In the genomic region with DNA sequence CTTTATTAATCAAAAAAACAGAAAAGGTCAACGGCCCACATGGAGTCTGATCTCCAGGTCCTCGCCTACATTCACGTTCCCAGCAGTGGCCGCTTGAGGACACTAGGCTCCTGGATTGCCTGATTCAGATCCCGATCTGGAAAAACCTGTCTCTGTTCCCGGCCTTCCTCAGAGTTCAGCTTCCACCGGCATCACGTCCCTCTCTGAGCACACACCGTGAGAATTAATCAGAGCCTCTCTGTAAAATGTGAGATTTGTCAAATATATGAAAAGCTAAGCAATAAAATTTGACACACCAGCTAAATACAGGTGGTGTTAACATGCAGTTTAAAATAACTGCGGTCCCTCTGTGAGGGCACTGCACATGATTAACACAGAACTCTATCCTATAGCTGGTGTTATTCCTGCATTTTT, we compare ENCODE assay signal across 1 cellular context.
TF ChIP-seq lines count a peak whose summit lies in the region.

No MANE protein-coding gene starts in this region.

TF ChIP-seq in HepG2, 621 proteins besides CTCF, POLR2A, EP300 and RAD21 (continued from another document and continues in another):
- TF ChIP-seq, protein P1, sequence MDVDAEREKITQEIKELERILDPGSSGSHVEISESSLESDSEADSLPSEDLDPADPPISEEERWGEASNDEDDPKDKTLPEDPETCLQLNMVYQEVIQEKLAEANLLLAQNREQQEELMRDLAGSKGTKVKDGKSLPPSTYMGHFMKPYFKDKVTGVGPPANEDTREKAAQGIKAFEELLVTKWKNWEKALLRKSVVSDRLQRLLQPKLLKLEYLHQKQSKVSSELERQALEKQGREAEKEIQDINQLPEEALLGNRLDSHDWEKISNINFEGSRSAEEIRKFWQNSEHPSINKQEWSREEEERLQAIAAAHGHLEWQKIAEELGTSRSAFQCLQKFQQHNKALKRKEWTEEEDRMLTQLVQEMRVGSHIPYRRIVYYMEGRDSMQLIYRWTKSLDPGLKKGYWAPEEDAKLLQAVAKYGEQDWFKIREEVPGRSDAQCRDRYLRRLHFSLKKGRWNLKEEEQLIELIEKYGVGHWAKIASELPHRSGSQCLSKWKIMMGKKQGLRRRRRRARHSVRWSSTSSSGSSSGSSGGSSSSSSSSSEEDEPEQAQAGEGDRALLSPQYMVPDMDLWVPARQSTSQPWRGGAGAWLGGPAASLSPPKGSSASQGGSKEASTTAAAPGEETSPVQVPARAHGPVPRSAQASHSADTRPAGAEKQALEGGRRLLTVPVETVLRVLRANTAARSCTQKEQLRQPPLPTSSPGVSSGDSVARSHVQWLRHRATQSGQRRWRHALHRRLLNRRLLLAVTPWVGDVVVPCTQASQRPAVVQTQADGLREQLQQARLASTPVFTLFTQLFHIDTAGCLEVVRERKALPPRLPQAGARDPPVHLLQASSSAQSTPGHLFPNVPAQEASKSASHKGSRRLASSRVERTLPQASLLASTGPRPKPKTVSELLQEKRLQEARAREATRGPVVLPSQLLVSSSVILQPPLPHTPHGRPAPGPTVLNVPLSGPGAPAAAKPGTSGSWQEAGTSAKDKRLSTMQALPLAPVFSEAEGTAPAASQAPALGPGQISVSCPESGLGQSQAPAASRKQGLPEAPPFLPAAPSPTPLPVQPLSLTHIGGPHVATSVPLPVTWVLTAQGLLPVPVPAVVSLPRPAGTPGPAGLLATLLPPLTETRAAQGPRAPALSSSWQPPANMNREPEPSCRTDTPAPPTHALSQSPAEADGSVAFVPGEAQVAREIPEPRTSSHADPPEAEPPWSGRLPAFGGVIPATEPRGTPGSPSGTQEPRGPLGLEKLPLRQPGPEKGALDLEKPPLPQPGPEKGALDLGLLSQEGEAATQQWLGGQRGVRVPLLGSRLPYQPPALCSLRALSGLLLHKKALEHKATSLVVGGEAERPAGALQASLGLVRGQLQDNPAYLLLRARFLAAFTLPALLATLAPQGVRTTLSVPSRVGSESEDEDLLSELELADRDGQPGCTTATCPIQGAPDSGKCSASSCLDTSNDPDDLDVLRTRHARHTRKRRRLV (CRISPR knock-in tag; IDR thresholded peaks at IDR 0.05) = no peak
- TF ChIP-seq, protein P2, sequence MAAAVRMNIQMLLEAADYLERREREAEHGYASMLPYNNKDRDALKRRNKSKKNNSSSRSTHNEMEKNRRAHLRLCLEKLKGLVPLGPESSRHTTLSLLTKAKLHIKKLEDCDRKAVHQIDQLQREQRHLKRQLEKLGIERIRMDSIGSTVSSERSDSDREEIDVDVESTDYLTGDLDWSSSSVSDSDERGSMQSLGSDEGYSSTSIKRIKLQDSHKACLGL (CRISPR knock-in tag; IDR thresholded peaks at IDR 0.05) = no peak
- TF ChIP-seq, protein P3, sequence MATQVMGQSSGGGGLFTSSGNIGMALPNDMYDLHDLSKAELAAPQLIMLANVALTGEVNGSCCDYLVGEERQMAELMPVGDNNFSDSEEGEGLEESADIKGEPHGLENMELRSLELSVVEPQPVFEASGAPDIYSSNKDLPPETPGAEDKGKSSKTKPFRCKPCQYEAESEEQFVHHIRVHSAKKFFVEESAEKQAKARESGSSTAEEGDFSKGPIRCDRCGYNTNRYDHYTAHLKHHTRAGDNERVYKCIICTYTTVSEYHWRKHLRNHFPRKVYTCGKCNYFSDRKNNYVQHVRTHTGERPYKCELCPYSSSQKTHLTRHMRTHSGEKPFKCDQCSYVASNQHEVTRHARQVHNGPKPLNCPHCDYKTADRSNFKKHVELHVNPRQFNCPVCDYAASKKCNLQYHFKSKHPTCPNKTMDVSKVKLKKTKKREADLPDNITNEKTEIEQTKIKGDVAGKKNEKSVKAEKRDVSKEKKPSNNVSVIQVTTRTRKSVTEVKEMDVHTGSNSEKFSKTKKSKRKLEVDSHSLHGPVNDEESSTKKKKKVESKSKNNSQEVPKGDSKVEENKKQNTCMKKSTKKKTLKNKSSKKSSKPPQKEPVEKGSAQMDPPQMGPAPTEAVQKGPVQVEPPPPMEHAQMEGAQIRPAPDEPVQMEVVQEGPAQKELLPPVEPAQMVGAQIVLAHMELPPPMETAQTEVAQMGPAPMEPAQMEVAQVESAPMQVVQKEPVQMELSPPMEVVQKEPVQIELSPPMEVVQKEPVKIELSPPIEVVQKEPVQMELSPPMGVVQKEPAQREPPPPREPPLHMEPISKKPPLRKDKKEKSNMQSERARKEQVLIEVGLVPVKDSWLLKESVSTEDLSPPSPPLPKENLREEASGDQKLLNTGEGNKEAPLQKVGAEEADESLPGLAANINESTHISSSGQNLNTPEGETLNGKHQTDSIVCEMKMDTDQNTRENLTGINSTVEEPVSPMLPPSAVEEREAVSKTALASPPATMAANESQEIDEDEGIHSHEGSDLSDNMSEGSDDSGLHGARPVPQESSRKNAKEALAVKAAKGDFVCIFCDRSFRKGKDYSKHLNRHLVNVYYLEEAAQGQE (IDR thresholded peaks at IDR 0.05; ENCODE audit: borderline replicate concordance in 1 of 2, low read depth in 1 of 2, low read length in 2 of 2) = no peak
- TF ChIP-seq, protein P4, sequence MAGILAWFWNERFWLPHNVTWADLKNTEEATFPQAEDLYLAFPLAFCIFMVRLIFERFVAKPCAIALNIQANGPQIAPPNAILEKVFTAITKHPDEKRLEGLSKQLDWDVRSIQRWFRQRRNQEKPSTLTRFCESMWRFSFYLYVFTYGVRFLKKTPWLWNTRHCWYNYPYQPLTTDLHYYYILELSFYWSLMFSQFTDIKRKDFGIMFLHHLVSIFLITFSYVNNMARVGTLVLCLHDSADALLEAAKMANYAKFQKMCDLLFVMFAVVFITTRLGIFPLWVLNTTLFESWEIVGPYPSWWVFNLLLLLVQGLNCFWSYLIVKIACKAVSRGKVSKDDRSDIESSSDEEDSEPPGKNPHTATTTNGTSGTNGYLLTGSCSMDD (CRISPR knock-in tag; IDR thresholded peaks at IDR 0.05) = no peak
- TF ChIP-seq KAT2B (IDR thresholded peaks at IDR 0.05; ENCODE audit: borderline replicate concordance, low read depth, low read length) (no peak), ERF (CRISPR knock-in tag; IDR thresholded peaks at IDR 0.05) (peak; percentile 66; the same call in 1 of the 2 replicates), CAMTA2 (CRISPR knock-in tag; IDR thresholded peaks at IDR 0.05; ENCODE audit: borderline replicate concordance) (no peak), KDM1A (CRISPR knock-in tag; IDR thresholded peaks at IDR 0.05) (no peak), NONO (IDR thresholded peaks at IDR 0.05) (no peak), NONO (CRISPR knock-in tag; conservative IDR thresholded peaks at IDR 0.05) (no peak), SMARCC2 (IDR thresholded peaks at IDR 0.05) (no peak), KLF16 (CRISPR knock-in tag; IDR thresholded peaks at IDR 0.05) (peak in 1 of 2 experiments; percentile 31; a peak in 1 of 4 replicates), ZNF619 (CRISPR knock-in tag; IDR thresholded peaks at IDR 0.05) (no peak), TARDBP (CRISPR knock-in tag; IDR thresholded peaks at IDR 0.05) (0 out of 2 replicates have a peak, but pooled peaks have one; percentile 46), CENPT (CRISPR knock-in tag; IDR thresholded peaks at IDR 0.05; ENCODE audit: low read depth) (no peak), ZBTB7A (CRISPR knock-in tag; IDR thresholded peaks at IDR 0.05) (no peak), ZSCAN22 (CRISPR knock-in tag; IDR thresholded peaks at IDR 0.05) (no peak), ZNF232 (CRISPR knock-in tag; IDR thresholded peaks at IDR 0.05; ENCODE audit: borderline replicate concordance) (no peak), ZNF563 (CRISPR knock-in tag; IDR thresholded peaks at IDR 0.05) (no peak)
- TF ChIP-seq, protein P5, sequence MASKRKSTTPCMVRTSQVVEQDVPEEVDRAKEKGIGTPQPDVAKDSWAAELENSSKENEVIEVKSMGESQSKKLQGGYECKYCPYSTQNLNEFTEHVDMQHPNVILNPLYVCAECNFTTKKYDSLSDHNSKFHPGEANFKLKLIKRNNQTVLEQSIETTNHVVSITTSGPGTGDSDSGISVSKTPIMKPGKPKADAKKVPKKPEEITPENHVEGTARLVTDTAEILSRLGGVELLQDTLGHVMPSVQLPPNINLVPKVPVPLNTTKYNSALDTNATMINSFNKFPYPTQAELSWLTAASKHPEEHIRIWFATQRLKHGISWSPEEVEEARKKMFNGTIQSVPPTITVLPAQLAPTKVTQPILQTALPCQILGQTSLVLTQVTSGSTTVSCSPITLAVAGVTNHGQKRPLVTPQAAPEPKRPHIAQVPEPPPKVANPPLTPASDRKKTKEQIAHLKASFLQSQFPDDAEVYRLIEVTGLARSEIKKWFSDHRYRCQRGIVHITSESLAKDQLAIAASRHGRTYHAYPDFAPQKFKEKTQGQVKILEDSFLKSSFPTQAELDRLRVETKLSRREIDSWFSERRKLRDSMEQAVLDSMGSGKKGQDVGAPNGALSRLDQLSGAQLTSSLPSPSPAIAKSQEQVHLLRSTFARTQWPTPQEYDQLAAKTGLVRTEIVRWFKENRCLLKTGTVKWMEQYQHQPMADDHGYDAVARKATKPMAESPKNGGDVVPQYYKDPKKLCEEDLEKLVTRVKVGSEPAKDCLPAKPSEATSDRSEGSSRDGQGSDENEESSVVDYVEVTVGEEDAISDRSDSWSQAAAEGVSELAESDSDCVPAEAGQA (IDR thresholded peaks at IDR 0.05; ENCODE audit: low read depth) = no peak
- TF ChIP-seq, protein P5 (CRISPR knock-in tag; IDR thresholded peaks at IDR 0.05; ENCODE audit: borderline replicate concordance) = no peak
- TF ChIP-seq, protein P6, sequence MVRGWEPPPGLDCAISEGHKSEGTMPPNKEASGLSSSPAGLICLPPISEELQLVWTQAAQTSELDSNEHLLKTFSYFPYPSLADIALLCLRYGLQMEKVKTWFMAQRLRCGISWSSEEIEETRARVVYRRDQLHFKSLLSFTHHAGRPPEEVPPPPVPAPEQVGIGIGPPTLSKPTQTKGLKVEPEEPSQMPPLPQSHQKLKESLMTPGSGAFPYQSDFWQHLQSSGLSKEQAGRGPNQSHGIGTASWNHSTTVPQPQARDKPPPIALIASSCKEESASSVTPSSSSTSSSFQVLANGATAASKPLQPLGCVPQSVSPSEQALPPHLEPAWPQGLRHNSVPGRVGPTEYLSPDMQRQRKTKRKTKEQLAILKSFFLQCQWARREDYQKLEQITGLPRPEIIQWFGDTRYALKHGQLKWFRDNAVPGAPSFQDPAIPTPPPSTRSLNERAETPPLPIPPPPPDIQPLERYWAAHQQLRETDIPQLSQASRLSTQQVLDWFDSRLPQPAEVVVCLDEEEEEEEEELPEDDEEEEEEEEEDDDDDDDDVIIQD (CRISPR knock-in tag; IDR thresholded peaks at IDR 0.05; ENCODE audit: low read depth) = peak; percentile 74; the same call in 1 of the 2 replicates
- TF ChIP-seq, protein P7, sequence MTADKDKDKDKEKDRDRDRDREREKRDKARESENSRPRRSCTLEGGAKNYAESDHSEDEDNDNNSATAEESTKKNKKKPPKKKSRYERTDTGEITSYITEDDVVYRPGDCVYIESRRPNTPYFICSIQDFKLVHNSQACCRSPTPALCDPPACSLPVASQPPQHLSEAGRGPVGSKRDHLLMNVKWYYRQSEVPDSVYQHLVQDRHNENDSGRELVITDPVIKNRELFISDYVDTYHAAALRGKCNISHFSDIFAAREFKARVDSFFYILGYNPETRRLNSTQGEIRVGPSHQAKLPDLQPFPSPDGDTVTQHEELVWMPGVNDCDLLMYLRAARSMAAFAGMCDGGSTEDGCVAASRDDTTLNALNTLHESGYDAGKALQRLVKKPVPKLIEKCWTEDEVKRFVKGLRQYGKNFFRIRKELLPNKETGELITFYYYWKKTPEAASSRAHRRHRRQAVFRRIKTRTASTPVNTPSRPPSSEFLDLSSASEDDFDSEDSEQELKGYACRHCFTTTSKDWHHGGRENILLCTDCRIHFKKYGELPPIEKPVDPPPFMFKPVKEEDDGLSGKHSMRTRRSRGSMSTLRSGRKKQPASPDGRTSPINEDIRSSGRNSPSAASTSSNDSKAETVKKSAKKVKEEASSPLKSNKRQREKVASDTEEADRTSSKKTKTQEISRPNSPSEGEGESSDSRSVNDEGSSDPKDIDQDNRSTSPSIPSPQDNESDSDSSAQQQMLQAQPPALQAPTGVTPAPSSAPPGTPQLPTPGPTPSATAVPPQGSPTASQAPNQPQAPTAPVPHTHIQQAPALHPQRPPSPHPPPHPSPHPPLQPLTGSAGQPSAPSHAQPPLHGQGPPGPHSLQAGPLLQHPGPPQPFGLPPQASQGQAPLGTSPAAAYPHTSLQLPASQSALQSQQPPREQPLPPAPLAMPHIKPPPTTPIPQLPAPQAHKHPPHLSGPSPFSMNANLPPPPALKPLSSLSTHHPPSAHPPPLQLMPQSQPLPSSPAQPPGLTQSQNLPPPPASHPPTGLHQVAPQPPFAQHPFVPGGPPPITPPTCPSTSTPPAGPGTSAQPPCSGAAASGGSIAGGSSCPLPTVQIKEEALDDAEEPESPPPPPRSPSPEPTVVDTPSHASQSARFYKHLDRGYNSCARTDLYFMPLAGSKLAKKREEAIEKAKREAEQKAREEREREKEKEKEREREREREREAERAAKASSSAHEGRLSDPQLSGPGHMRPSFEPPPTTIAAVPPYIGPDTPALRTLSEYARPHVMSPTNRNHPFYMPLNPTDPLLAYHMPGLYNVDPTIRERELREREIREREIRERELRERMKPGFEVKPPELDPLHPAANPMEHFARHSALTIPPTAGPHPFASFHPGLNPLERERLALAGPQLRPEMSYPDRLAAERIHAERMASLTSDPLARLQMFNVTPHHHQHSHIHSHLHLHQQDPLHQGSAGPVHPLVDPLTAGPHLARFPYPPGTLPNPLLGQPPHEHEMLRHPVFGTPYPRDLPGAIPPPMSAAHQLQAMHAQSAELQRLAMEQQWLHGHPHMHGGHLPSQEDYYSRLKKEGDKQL (CRISPR knock-in tag; IDR thresholded peaks at IDR 0.05; ENCODE audit: low read depth) = no peak
